22 cellular contexts compared by ENCODE assay signal in genomic region chr2:43375746-43376522, GRCh38.
DNase-seq lines count a peak whose midpoint lies in the region; ATAC-seq, FAIRE-seq and TF ChIP-seq lines count a peak whose summit lies in the region.
"Had no signal": no experiment of that assay in that cellular context is flagged by ENCODE, and none has a peak within 500 bp of the region (broad histone marks: within the 10 kb centered on the region; RNA-seq: fewer than 3 reads in every experiment).

No MANE protein-coding gene starts in this region.

- POLR2A ChIA-PET in GM12878 (lab: Charles Lee) = no interaction called here

- CTCF ChIA-PET in GM12878 (lab: Yijun Ruan, JAX) = interaction anchor here (1.4 kb wide), 1 partner anchor 35 kb away, joined by 4 read pairs; no protein-coding TSS in a partner anchor

- no TSS peak for BruUV-seq in GM12878 (replicated peaks; lab: Mats Ljungman, UMichigan)

- H3K4me3 ChIP-seq in GM12878 = no peak overlapping the region
- H3K4me3 ChIP-seq in mesendoderm (ENCODE audit: low read length) = no peak overlapping the region
- no peak overlapping the region for H3K4me3 ChIP-seq in stomach smooth muscle (ENCODE audit: low read length in 2 of 2)
- H3K4me3 ChIP-seq: pancreas, SJCRH30, spleen, suprapubic skin had no signal

- no CpG with 5 or more reads among the region's 3 CpGs for WGBS in H9 (ENCODE audit: extremely low coverage, insufficient read length, low lambda C conversion rate)
- WGBS in GM12878 (ENCODE audit: insufficient coverage, insufficient replicate concordance, low lambda C conversion rate, missing lambda C conversion rate) = 85% methylated on average over 3 of the region's 3 CpGs
- WGBS in mesendoderm (ENCODE audit: extremely low coverage, insufficient coverage, low lambda C conversion rate) = no CpG with 5 or more reads among the region's 3 CpGs

- no peak overlapping the region for H2BK120ac ChIP-seq in H9 (ENCODE audit: low read depth, low read length, poor library complexity, severe bottlenecking)
- H2BK120ac ChIP-seq in mesendoderm (ENCODE audit: low read depth, low read length) = no peak overlapping the region

- TF ChIP-seq EP300 in GM12878 (IDR thresholded peaks at IDR 0.05; ENCODE audit: borderline replicate concordance in 1 of 2, control insufficient read depth in 1 of 2, low read depth in 2 of 2, low read length in 2 of 2) = no peak

- no peak overlapping the region for H3T11ph ChIP-seq in H9 (ENCODE audit: low read length)

- no peak for TF ChIP-seq POLR2A in GM12878 (IDR thresholded peaks at IDR 0.05; ENCODE audit: low read depth, low read length)

- H4K20me1 ChIP-seq in H9 (ENCODE audit: control insufficient read depth, insufficient read depth, insufficient read length) = no peaks in the 10 kb centered on the region
- no peaks in the 10 kb centered on the region for H4K20me1 ChIP-seq in GM12878 (ENCODE audit: control insufficient read depth, insufficient read depth)

- no peak for TF ChIP-seq RAD21 in GM12878 (IDR thresholded peaks at IDR 0.05; ENCODE audit: insufficient read depth, low read depth, low read length)

- in situ Hi-C loops in GM12878 (cut with MboI) = no loop called here

- no peak overlapping the region for H4K8ac ChIP-seq in H9 (replicated peaks; ENCODE audit: insufficient read length, low read depth, low read length)
- H4K8ac ChIP-seq in mesendoderm (ENCODE audit: low read depth, low read length) = no peak overlapping the region

- H3K27ac Mint-ChIP-seq in H9 = peak overlapping the region; percentile 60 to 90 (median 66); a peak in 4 of 7 replicates
- H3K27ac Mint-ChIP-seq: activated CD4-positive, alpha-beta memory T cell treated with anti-CD3 and anti-CD28 coated beads, Interleukin-2, amount 10 ng/mL, durations not matched to agents 7 days and 5 days; effector memory CD8-positive, alpha-beta T cell had no signal

- no peak overlapping the region for H3K9ac ChIP-seq in H9 (ENCODE audit: extremely low read depth, insufficient read length, low read length)
- no peak overlapping the region for H3K9ac ChIP-seq in GM12878 (ENCODE audit: control insufficient read depth, insufficient read depth, low read length)
- no peak overlapping the region for H3K9ac ChIP-seq in mesendoderm (ENCODE audit: low read length)
- H3K9ac ChIP-seq in stomach smooth muscle (ENCODE audit: low read length in 2 of 2) = peak overlapping the region in 1 of 2 donors; percentile 35

- RAD21 ChIA-PET in GM12878 (lab: Charles Lee; ENCODE audit: unreplicated experiment) = interaction anchor here (0.8 to 1.6 kb wide), 4 partner anchors 8 to 108 kb away, joined by 3 to 4 read pairs (median 4); no protein-coding TSS in a partner anchor

- H2AFZ ChIP-seq in H9 (ENCODE audit: low read length) = no peak overlapping the region
- no peak overlapping the region for H2AFZ ChIP-seq in GM12878 (ENCODE audit: control insufficient read depth, low read depth, low read length)

- H3K4me3 Mint-ChIP-seq in H9 = no peak overlapping the region
- H3K4me3 Mint-ChIP-seq: activated CD4-positive, alpha-beta memory T cell treated with anti-CD3 and anti-CD28 coated beads, Interleukin-2, amount 10 ng/mL, durations not matched to agents 7 days and 5 days; effector memory CD8-positive, alpha-beta T cell; naive B cell had no signal

- H3K14ac ChIP-seq in H9 (ENCODE audit: insufficient read depth, low read length) = no peak overlapping the region

- FAIRE-seq in GM12878 (lab: Jason Lieb, UNC) = no peak
- FAIRE-seq: pancreas had no signal

- SMC1A ChIA-PET in GM12878 (lab: Charles Lee; ENCODE audit: uncharacterized antibody, unreplicated experiment) = interaction anchor here (1.4 kb wide), 1 partner anchor 13 kb away, joined by 3 read pairs; no protein-coding TSS in a partner anchor

- no peak overlapping the region for H3K4me2 ChIP-seq in H9 (ENCODE audit: insufficient read depth, insufficient read length, low read length)
- H3K4me2 ChIP-seq in GM12878 (ENCODE audit: control insufficient read depth, insufficient read depth) = peak overlapping the region; percentile 25; the same call in 1 of the 2 replicates
- no peak overlapping the region for H3K4me2 ChIP-seq in mesendoderm (ENCODE audit: low read length)

- H3K23ac ChIP-seq in H9 (ENCODE audit: insufficient read length, low read depth, low read length) (no peak overlapping the region), mesendoderm (ENCODE audit: low read length) (no peak overlapping the region)

- no peaks in the 10 kb centered on the region for H3K27me3 ChIP-seq in H9 (ENCODE audit: insufficient read depth, low read length)
- no peaks in the 10 kb centered on the region for H3K27me3 ChIP-seq in GM12878 (replicated peaks in 1 of 2; ENCODE audit: control insufficient read depth in 2 of 2, insufficient read depth in 2 of 2, low read length in 1 of 2)
- H3K27me3 ChIP-seq in mesendoderm (ENCODE audit: insufficient read depth, low read length, poor library complexity) = no peaks in the 10 kb centered on the region
- no peaks in the 10 kb centered on the region for H3K27me3 ChIP-seq in stomach smooth muscle (ENCODE audit: control insufficient read depth in 1 of 2, insufficient read depth in 2 of 2, low read length in 2 of 2)
- H3K27me3 ChIP-seq: pancreas, SJCRH30, spleen, suprapubic skin had no signal

- ATAC-seq in GM12878 (no peak; the same call in 2 of the 3 replicates), GM18909 (IDR thresholded peaks at IDR 0.05; ENCODE audit: poor library complexity, unreplicated experiment) (no peak)
- ATAC-seq: effector memory CD8-positive, alpha-beta T cell; PC-3 had no signal

- peaks cover 0 to 2% of the 10 kb centered on the region in 2 experiments; a peak in 1 of 4 replicates for H3K36me3 ChIP-seq in GM12878 (ENCODE audit: control insufficient read depth in 2 of 2, insufficient read depth in 2 of 2, low read length in 1 of 2)
- H3K36me3 ChIP-seq in mesendoderm (ENCODE audit: control insufficient read depth, insufficient read depth, low read length) = no peaks in the 10 kb centered on the region
- H3K36me3 ChIP-seq in stomach smooth muscle (ENCODE audit: control insufficient read depth in 2 of 2, insufficient read depth in 2 of 2, low read length in 2 of 2) = no peaks in the 10 kb centered on the region
- H3K36me3 ChIP-seq: pancreas, SJCRH30, suprapubic skin had no signal

- H2AK5ac ChIP-seq in H9 (ENCODE audit: insufficient read length, low read length) (no peak overlapping the region), mesendoderm (ENCODE audit: low read length) (no peak overlapping the region)

- no peak overlapping the region for H3K4ac ChIP-seq in H9 (ENCODE audit: low read depth, low read length)
- H3K4ac ChIP-seq in mesendoderm (ENCODE audit: low read depth, low read length) = no peak overlapping the region

- H4K5ac ChIP-seq in H9 (ENCODE audit: insufficient read length, low read depth, low read length) (no peak overlapping the region), mesendoderm (ENCODE audit: low read length) (no peak overlapping the region)

- H3K18ac ChIP-seq in H9 (ENCODE audit: insufficient read length, low read depth, low read length) (no peak overlapping the region), mesendoderm (ENCODE audit: low read length) (peak overlapping the region; percentile 30)

- H3K79me1 ChIP-seq in H9 (ENCODE audit: insufficient read depth, low read depth, low read length, poor library complexity, severe bottlenecking) (no peaks in the 10 kb centered on the region), mesendoderm (ENCODE audit: low read length) (no peaks in the 10 kb centered on the region)

- no peaks in the 10 kb centered on the region for H3K23me2 ChIP-seq in H9 (ENCODE audit: insufficient read length, low read depth, low read length, poor library complexity, severe bottlenecking)

- no peaks in the 10 kb centered on the region for H3K9me3 ChIP-seq in H9 (ENCODE audit: control insufficient read depth, low read depth, low read length)
- no peaks in the 10 kb centered on the region; the same call in 2 of the 3 replicates for H3K9me3 ChIP-seq in GM12878 (replicated peaks; ENCODE audit: control insufficient read depth, insufficient read depth, low read length)
- H3K9me3 ChIP-seq in stomach smooth muscle (ENCODE audit: control insufficient read depth in 2 of 2, low read length in 2 of 2) = no peaks in the 10 kb centered on the region
- H3K9me3 ChIP-seq: pancreas, SJCRH30, spleen, suprapubic skin had no signal

- H3K9me3 Mint-ChIP-seq in H9 = no peaks in the 10 kb centered on the region
- H3K9me3 Mint-ChIP-seq: activated CD4-positive, alpha-beta memory T cell treated with anti-CD3 and anti-CD28 coated beads, Interleukin-2, amount 10 ng/mL, durations not matched to agents 7 days and 5 days; effector memory CD8-positive, alpha-beta T cell had no signal

- intact Hi-C loops in GM12878 (cut with micrococcal nuclease; ENCODE audit: unreplicated experiment) = no loop called here

- TF ChIP-seq CTCF in H9 (conservative IDR thresholded peaks at IDR 0.05) (no peak), GM12878 (IDR thresholded peaks at IDR 0.05 in 2 of 3, conservative IDR thresholded peaks at IDR 0.05 in 1 of 3; ENCODE audit: control insufficient read depth in 2 of 3, extremely low read depth in 1 of 3, insufficient read depth in 1 of 3, low read depth in 3 of 3, low read length in 3 of 3) (no peak)

- no peak overlapping the region for H2BK15ac ChIP-seq in H9 (ENCODE audit: low read depth, low read length)
- H2BK15ac ChIP-seq in mesendoderm (replicated peaks; ENCODE audit: low read depth) = no peak overlapping the region

- H3K27ac ChIP-seq in H9 (ENCODE audit: insufficient read length, low read depth, low read length) (no peak overlapping the region), GM12878 (ENCODE audit: control insufficient read depth, insufficient read depth) (0 out of 2 replicates have a peak overlapping the region, but pooled peaks have one; percentile 12), mesendoderm (ENCODE audit: low read depth, low read length) (no peak overlapping the region), stomach smooth muscle (ENCODE audit: low read length) (peak overlapping the region; percentile 18)
- H3K27ac ChIP-seq: pancreas, SJCRH30, spleen, suprapubic skin had no signal

- H3K79me2 ChIP-seq in H9 (ENCODE audit: insufficient read depth, low read length) (no peaks in the 10 kb centered on the region), GM12878 (ENCODE audit: control insufficient read depth, insufficient read depth, low read length) (no peaks in the 10 kb centered on the region), mesendoderm (ENCODE audit: control insufficient read depth, insufficient read depth, low read length) (no peaks in the 10 kb centered on the region)

- no peaks in the 10 kb centered on the region for H3K27me3 Mint-ChIP-seq in H9 (ENCODE audit: low read depth)
- H3K27me3 Mint-ChIP-seq: activated CD4-positive, alpha-beta memory T cell treated with anti-CD3 and anti-CD28 coated beads, Interleukin-2, amount 10 ng/mL, durations not matched to agents 7 days and 5 days; effector memory CD8-positive, alpha-beta T cell; naive B cell had no signal

- DNase-seq in H9 (no peak), GM12878 (ENCODE audit: low read depth, low spot score) (no peak), mesendoderm (no peak), dedifferentiated amniotic fluid mesenchymal stem cell (ENCODE audit: extremely low spot score) (no peak), KG1 (lab: John Stamatoyannopoulos, UW) (no peak)
- DNase-seq: activated CD4-positive, alpha-beta memory T cell treated with anti-CD3 and anti-CD28 coated beads, Interleukin-2, amount 10 ng/mL, durations not matched to agents 7 days and 5 days; activated CD4-positive, CD25-positive, alpha-beta regulatory T cell; activated naive CD4-positive, alpha-beta T cell; aorta; DND-41; effector memory CD8-positive, alpha-beta T cell; Karpas-422; naive B cell; NCI-H1105; NCI-H526; pancreas; SJCRH30; spleen had no signal

- no peak overlapping the region for H3K56ac ChIP-seq in H9 (ENCODE audit: insufficient read length, low read depth, low read length)
- no peak overlapping the region for H3K56ac ChIP-seq in mesendoderm (ENCODE audit: low read length)

- H4K91ac ChIP-seq in H9 (ENCODE audit: insufficient read length, low read depth, low read length) = no peak overlapping the region

- H3K36me3 Mint-ChIP-seq in H9 (ENCODE audit: insufficient read depth in 1 of 3, low read depth in 3 of 3) = no peaks in the 10 kb centered on the region

- no peak overlapping the region for H2BK12ac ChIP-seq in H9 (ENCODE audit: insufficient read length, low read depth, low read length)

- H3K4me1 ChIP-seq in H9 (ENCODE audit: insufficient read depth, low read length) = no peaks in the 10 kb centered on the region
- 0 out of 2 replicates have a peak, but pooled peaks cover 4% of the 10 kb centered on the region for H3K4me1 ChIP-seq in GM12878 (ENCODE audit: control insufficient read depth, insufficient read depth, low read length)
- no peaks in the 10 kb centered on the region for H3K4me1 ChIP-seq in mesendoderm (ENCODE audit: control insufficient read depth, low read depth, low read length)
- peaks cover 4% of the 10 kb centered on the region for H3K4me1 ChIP-seq in stomach smooth muscle (ENCODE audit: control insufficient read depth, insufficient read depth, low read length)
- H3K4me1 ChIP-seq: SJCRH30, spleen had no signal

- H2BK5ac ChIP-seq in H9 (ENCODE audit: insufficient read length, low read length) (no peak overlapping the region), mesendoderm (ENCODE audit: low read length) (no peak overlapping the region)

- no peak overlapping the region for H2BK20ac ChIP-seq in H9 (ENCODE audit: low read depth, low read length, poor library complexity, severe bottlenecking)

- H3K4me1 Mint-ChIP-seq in H9 = peaks cover 6% of the 10 kb centered on the region in 2 experiments; a peak in 3 of 4 replicates
- H3K4me1 Mint-ChIP-seq: activated CD4-positive, alpha-beta memory T cell treated with anti-CD3 and anti-CD28 coated beads, Interleukin-2, amount 10 ng/mL, durations not matched to agents 7 days and 5 days had no signal

Comparison
In these comparisons a context has a peak if more than half of its experiments do, and no peak if none do; other contexts are left out.
1. H3K27ac ChIP-seq: peak in GM12878 (single experiment) and stomach smooth muscle (single experiment); none in H9 (single experiment) and mesendoderm (single experiment).